Comparison of ENCODE assay signal across 19 cellular contexts in genomic region chr10:12540341-12540781, GRCh38.
DNase-seq lines count a peak whose midpoint lies in the region; ATAC-seq, FAIRE-seq and TF ChIP-seq lines count a peak whose summit lies in the region.
"Had no signal": no experiment of that assay in that cellular context is flagged by ENCODE, and none has a peak within 500 bp of the region (broad histone marks: within the 10 kb centered on the region; RNA-seq: fewer than 3 reads in every experiment).

No MANE protein-coding gene starts in this region.

- no peak for TF ChIP-seq CTCF in AG04449 (IDR thresholded peaks at IDR 0.05; ENCODE audit: insufficient read depth, low read length, missing control alignments)
- TF ChIP-seq CTCF in kidney (IDR thresholded peaks at IDR 0.05; ENCODE audit: borderline replicate concordance, extremely low read depth, insufficient read depth): no peak

- peak; percentile 12 for DNase-seq in AG04449 (ENCODE audit: low read depth, low spot score)
- DNase-seq in Daoy (ENCODE audit: low read depth): peak; percentile 28
- DNase-seq in NCI-H510A treated with DMSO at 0.1 percent for 48 hours (lab: John Stamatoyannopoulos, UW): peak; percentile 67
- peak; percentile 26 for DNase-seq in fibroblast of gingiva (ENCODE audit: low read depth)
- DNase-seq in activated T-cell treated with anti-CD3 and anti-CD28 coated beads, Interleukin-2, amount 50 U/mL, for 1 hour: no peak
- DNase-seq in kidney: no peak
- DNase-seq: activated CD4-positive, alpha-beta memory T cell treated with anti-CD3 and anti-CD28 coated beads for 36 hours; activated naive CD4-positive, alpha-beta T cell treated with anti-CD3 and anti-CD28 coated beads for 36 hours; CD4-positive, CD25-positive, alpha-beta regulatory T cell; central memory CD4-positive, alpha-beta T cell; GF-D8; left lung; NCI-H1105; NK-92 treated with Interleukin-12 subunit alpha and Interleukin-12 subunit beta, amount 100 ng/mL, for 24 hours; SHP77 treated with DMSO at 0.1 percent for 48 hours had no signal

- CTCF ChIA-PET in AG04449 (lab: Yijun Ruan, JAX): interaction anchor here (0.6 to 1.5 kb wide), 3 partner anchors 11 to 325 kb away, joined by 3 to 4 read pairs (median 4); no protein-coding TSS in a partner anchor

- no peak overlapping the region for H3K27ac ChIP-seq in kidney (ENCODE audit: low read depth in 2 of 2, low read length in 2 of 2)
- H3K27ac ChIP-seq: epithelial cell of prostate, left lung, neural progenitor cell had no signal

- peaks cover 0 to 4% of the 10 kb centered on the region in 2 donors for H3K9me3 ChIP-seq in kidney (ENCODE audit: control insufficient read depth in 1 of 2, low read length in 2 of 2)
- H3K9me3 ChIP-seq: left lung had no signal

- no peaks in the 10 kb centered on the region for H3K4me1 ChIP-seq in kidney (ENCODE audit: control insufficient read depth in 1 of 2, insufficient read depth in 1 of 2, low read depth in 1 of 2, low read length in 2 of 2)
- H3K4me1 ChIP-seq: left lung had no signal

- no peak for FAIRE-seq in kidney (lab: Jason Lieb, UNC)

- H3K9ac ChIP-seq in kidney (ENCODE audit: low read length in 2 of 2): no peak overlapping the region
- H3K9ac ChIP-seq: neural progenitor cell had no signal

- POLR2A ChIA-PET in AG04449 (lab: Yijun Ruan, JAX): no interaction called here

- H3K4me3 ChIP-seq in AG04449 (ENCODE audit: low read depth, low read length): no peak overlapping the region
- no peak overlapping the region for H3K4me3 ChIP-seq in kidney (ENCODE audit: low read length in 2 of 2)
- H3K4me3 ChIP-seq: left lung, neural progenitor cell had no signal

- ATAC-seq in GM21717 (IDR thresholded peaks at IDR 0.05; ENCODE audit: unreplicated experiment) (no peak), HG03565 (IDR thresholded peaks at IDR 0.05; ENCODE audit: unreplicated experiment) (no peak)
- ATAC-seq: left lung had no signal

- no peaks in the 10 kb centered on the region for H3K36me3 ChIP-seq in kidney (ENCODE audit: control insufficient read depth in 1 of 2, insufficient read depth in 2 of 2, low read length in 2 of 2)
- H3K36me3 ChIP-seq: left lung had no signal

- intact Hi-C loops in kidney (cut with DNase I): no loop called here

Comparison
In these comparisons a context has a peak if more than half of its experiments do, and no peak if none do; other contexts are left out.
1. DNase-seq: peak in AG04449 (single experiment), Daoy (single experiment), NCI-H510A treated with DMSO at 0.1 percent for 48 hours (single experiment) and fibroblast of gingiva (single experiment); none in activated T-cell treated with anti-CD3 and anti-CD28 coated beads, Interleukin-2, amount 50 U/mL, for 1 hour (single experiment) and kidney (single experiment).